ENCODE assay signal across 8 cellular contexts in the genomic region with DNA sequence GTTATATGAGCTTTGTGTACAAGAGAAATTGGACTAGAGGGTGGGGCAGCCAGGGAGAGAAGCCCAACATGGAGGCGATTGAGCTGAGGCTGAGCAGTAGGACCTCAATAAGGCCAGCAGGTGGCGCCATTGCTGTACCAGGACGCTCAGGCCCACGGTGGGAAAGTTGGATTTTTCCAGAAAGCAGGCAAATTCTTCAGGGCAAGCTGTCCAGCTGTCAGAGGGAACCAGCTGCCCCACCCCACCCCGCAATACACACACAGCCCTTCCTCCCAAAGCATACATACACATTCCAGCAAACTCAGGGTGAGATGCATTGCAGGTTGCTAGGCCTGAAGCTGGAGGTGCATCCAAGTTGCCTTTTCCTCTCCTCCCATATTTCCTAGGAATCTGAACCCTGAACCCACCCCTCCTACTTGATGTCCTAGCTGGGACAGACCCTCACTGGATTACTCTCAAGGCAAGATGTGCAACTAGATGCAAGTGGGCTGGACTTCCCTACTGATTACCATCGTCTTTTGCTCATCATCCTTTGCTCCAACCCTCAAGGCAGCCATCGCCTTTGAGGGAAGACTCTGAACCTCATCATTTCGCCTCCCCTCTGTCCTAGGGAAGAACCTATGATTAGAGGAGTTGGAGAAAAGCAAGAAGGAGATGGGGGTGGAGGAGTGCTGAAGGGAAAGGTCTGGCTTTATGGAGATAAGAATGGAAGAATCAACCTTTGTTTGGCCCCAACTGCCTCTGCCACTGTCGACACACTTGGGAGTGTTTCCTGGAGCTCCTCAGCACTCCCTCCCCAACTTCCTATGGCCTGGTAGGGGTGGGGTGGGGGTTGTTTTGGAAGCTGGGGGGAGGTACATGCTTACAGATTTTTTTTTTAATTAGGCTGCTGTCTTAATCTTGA. TPM values are rescaled to one million over a fixed set of nuclear protein-coding genes. Genes with fewer than 3 reads are reported as not detected.
DNase-seq lines count a peak whose midpoint lies in the region; ATAC-seq and TF ChIP-seq lines count a peak whose summit lies in the region.

No MANE protein-coding gene starts in this region.

- no peaks in the 10 kb centered on the region for H3K36me3 Mint-ChIP-seq in activated naive CD8-positive, alpha-beta T cell treated with anti-CD3 and anti-CD28 coated beads, Interleukin-2, amount 50 U/mL, for 24 hours (ENCODE audit: low read depth)

- H3K9me3 ChIP-seq in SU-DHL-6 (ENCODE audit: insufficient read depth, low read length) (no peaks in the 10 kb centered on the region), prostate gland (no peaks in the 10 kb centered on the region)

- no peaks in the 10 kb centered on the region for H3K4me1 ChIP-seq in prostate gland (replicated peaks)

- no peak overlapping the region for H3K4me3 ChIP-seq in H7 (ENCODE audit: insufficient read depth, low read depth, low read length)
- no peak overlapping the region for H3K4me3 ChIP-seq in NB4 (ENCODE audit: low read depth, low read length)
- no peak overlapping the region for H3K4me3 ChIP-seq in SU-DHL-6 (ENCODE audit: insufficient read depth, low read length, poor library complexity, severe bottlenecking)
- no peak overlapping the region for H3K4me3 ChIP-seq in prostate gland

- peak overlapping the region; percentile 85 for H3K27ac Mint-ChIP-seq in activated naive CD8-positive, alpha-beta T cell treated with anti-CD3 and anti-CD28 coated beads, Interleukin-2, amount 50 U/mL, for 24 hours

- H3K27me3 ChIP-seq in H7 (ENCODE audit: control insufficient read depth, insufficient read depth, low read length) = peaks cover 4% of the 10 kb centered on the region; the same call in 1 of the 2 replicates
- no peaks in the 10 kb centered on the region for H3K27me3 ChIP-seq in SU-DHL-6 (ENCODE audit: low read length)
- H3K27me3 ChIP-seq in prostate gland (replicated peaks; ENCODE audit: insufficient read depth) = no peaks in the 10 kb centered on the region

- H3K27ac ChIP-seq in SU-DHL-6 (ENCODE audit: low read depth, low read length) = no peak overlapping the region
- H3K27ac ChIP-seq in prostate gland = peak overlapping the region; percentile 44 to 75

- intact Hi-C loops in cardiac septum (cut with DNase I) (loop anchor here (1.0 to 10.0 kb wide), 3 partner anchors 78 to 359 kb away; partner anchors contain the start of gene PLXNA2), prostate gland (cut with DNase I) (loop anchor here (1.0 to 10.0 kb wide), 3 partner anchors 79 to 359 kb away; partner anchors contain the start of genes CD46 and PLXNA2)

- 28% methylated on average over 9 of the region's 9 CpGs for WGBS in prostate gland

- no peaks in the 10 kb centered on the region for H3K79me2 ChIP-seq in SU-DHL-6 (ENCODE audit: insufficient read depth, low read length)

- no peaks in the 10 kb centered on the region for H3F3A ChIP-seq in SU-DHL-6 (ENCODE audit: insufficient read depth)

- H3K9me3 Mint-ChIP-seq in activated naive CD8-positive, alpha-beta T cell treated with anti-CD3 and anti-CD28 coated beads, Interleukin-2, amount 50 U/mL, for 24 hours = no peaks in the 10 kb centered on the region

- peaks cover 2% of the 10 kb centered on the region for H3K27me3 Mint-ChIP-seq in activated naive CD8-positive, alpha-beta T cell treated with anti-CD3 and anti-CD28 coated beads, Interleukin-2, amount 50 U/mL, for 24 hours

- no peaks in the 10 kb centered on the region for H3K9me2 ChIP-seq in SU-DHL-6 (replicated peaks; ENCODE audit: insufficient read depth, low read length)

- H3K4me2 ChIP-seq in SU-DHL-6 (ENCODE audit: low read depth, low read length, poor library complexity, severe bottlenecking) = no peak overlapping the region

- H3K4me1 Mint-ChIP-seq in activated naive CD8-positive, alpha-beta T cell treated with anti-CD3 and anti-CD28 coated beads, Interleukin-2, amount 50 U/mL, for 24 hours = peaks cover 32% of the 10 kb centered on the region

- H4K20me1 ChIP-seq in SU-DHL-6 (ENCODE audit: low read depth, low read length) = no peaks in the 10 kb centered on the region

- ATAC-seq in activated naive CD8-positive, alpha-beta T cell treated with anti-CD3 and anti-CD28 coated beads, Interleukin-2, amount 50 U/mL, for 24 hours = peak; percentile 76
- ATAC-seq in GM18907 (IDR thresholded peaks at IDR 0.05; ENCODE audit: unreplicated experiment) = no peak

- no peak overlapping the region for H3K9ac ChIP-seq in SU-DHL-6 (ENCODE audit: low read length)

- TF ChIP-seq CTCF in NB4 (IDR thresholded peaks at IDR 0.05; ENCODE audit: low read depth, low read length) (peak; percentile 91), SU-DHL-6 (IDR thresholded peaks at IDR 0.05; ENCODE audit: insufficient read depth, low read length, poor library complexity, severe bottlenecking) (peak; percentile 90), prostate gland (IDR thresholded peaks at IDR 0.05) (peak; percentile 94 to 96 (median 96))

- TF ChIP-seq POLR2A in NB4 (IDR thresholded peaks at IDR 0.05; ENCODE audit: extremely low read depth, insufficient read length) (no peak), prostate gland (IDR thresholded peaks at IDR 0.05) (no peak)

- no peak overlapping the region for H2AFZ ChIP-seq in SU-DHL-6 (ENCODE audit: low read depth, low read length, severe bottlenecking)

- no peak overlapping the region for H3K4me3 Mint-ChIP-seq in activated naive CD8-positive, alpha-beta T cell treated with anti-CD3 and anti-CD28 coated beads, Interleukin-2, amount 50 U/mL, for 24 hours

- H3K36me3 ChIP-seq in H7 (replicated peaks; ENCODE audit: control insufficient read depth, insufficient read depth, low read length) (no peaks in the 10 kb centered on the region), SU-DHL-6 (ENCODE audit: low read length) (no peaks in the 10 kb centered on the region), prostate gland (no peaks in the 10 kb centered on the region)

- DNase-seq in Daoy (ENCODE audit: low read depth) (peak; percentile 85), H7 (peak; percentile 82), NB4 (ENCODE audit: low read depth) (peak; percentile 76), cardiac septum (ENCODE audit: low spot score) (peak; percentile 93), prostate gland (ENCODE audit: low spot score) (peak; percentile 84)
- DNase-seq in activated naive CD8-positive, alpha-beta T cell treated with anti-CD3 and anti-CD28 coated beads, Interleukin-2, amount 50 U/mL, for 24 hours = peak; percentile 79

RNA-seq across cellular contexts. Expression of gene CD34, which starts 25.5 kb away (rescaled TPM):
- not detected in 2 replicates for total RNA-seq in Daoy (2014; rRNA removed; shearing (Covaris generic))
- not detected in 2 replicates for total RNA-seq in H7 (2014; rRNA removed; shearing (Covaris generic))
- total RNA-seq in cardiac septum (49.9 TPM), prostate gland (10 to 100 TPM in 1 of 2 donors, 1 to 10 TPM in 1; 9.8 to 47.7 TPM)

Comparison
In these comparisons a context has a peak if more than half of its experiments do, and no peak if none do; other contexts are left out.
1. RNA of gene CD34, which starts 25.5 kb away (total RNA-seq): 49.9 TPM in cardiac septum (single experiment) and 9.8 to 47.7 TPM in prostate gland; not detected in Daoy and not detected in H7; every median in the first group is over 10 times any median in the second.
2. Peak in every context shown above with its lines, with median percentiles within 50 percentile points of each other: DNase-seq and CTCF ChIP-seq.